In the genomic region with DNA sequence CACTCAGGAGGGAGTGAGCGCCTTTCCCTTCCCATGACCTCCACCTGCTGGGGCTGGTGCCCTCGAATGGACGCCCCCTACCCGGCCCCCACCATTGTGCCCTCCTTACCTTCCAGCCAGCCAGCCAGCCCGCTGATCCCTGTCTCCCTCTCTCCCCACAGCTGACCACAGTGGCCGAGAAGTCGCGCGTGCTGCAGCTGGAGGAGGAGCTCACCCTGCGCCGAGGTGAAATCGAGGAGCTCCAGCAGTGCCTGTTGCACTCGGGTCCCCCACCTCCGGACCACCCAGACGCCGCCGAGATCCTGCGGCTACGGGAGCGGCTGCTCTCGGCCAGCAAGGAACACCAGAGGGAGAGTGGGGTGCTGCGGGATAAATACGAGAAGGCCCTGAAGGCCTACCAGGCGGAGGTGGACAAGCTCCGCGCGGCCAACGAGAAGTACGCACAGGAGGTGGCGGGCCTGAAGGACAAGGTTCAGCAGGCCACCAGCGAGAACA, we compare ENCODE assay signal across 33 cellular contexts.
"Had no signal": no experiment of that assay in that cellular context is flagged by ENCODE, and none has a peak within 500 bp of the region (broad histone marks: within the 10 kb centered on the region; RNA-seq: fewer than 3 reads in every experiment).

No MANE protein-coding gene starts in this region.

- H3K27ac Mint-ChIP-seq: activated B cell treated with CpG ODN at 0.5 μM for 24 hours; activated CD4-positive, alpha-beta memory T cell treated with anti-CD3 and anti-CD28 coated beads for 36 hours; activated CD8-positive, alpha-beta memory T cell treated with anti-CD3 and anti-CD28 coated beads, Interleukin-2, amount 10 ng/mL, durations not matched to agents 7 days and 5 days; activated naive CD8-positive, alpha-beta T cell treated with anti-CD3 and anti-CD28 coated beads for 36 hours; T-cell had no signal

- DNase-seq: activated B cell treated with CpG ODN at 0.5 μM for 24 hours; activated CD4-positive, alpha-beta memory T cell treated with anti-CD3 and anti-CD28 coated beads for 36 hours; activated CD4-positive, alpha-beta T cell treated with anti-CD3 and anti-CD28 coated beads for 4 hours; activated CD4-positive, alpha-beta T cell treated with anti-CD3 and anti-CD28 coated beads, Interleukin-2, amount 50 U/mL, for 1 hour; activated CD4-positive, CD25-positive, alpha-beta regulatory T cell treated with anti-CD3 and anti-CD28 coated beads, Interleukin-2, amount 50 U/mL, for 72 hours; activated CD8-positive, alpha-beta memory T cell treated with anti-CD3 and anti-CD28 coated beads, Interleukin-2, amount 10 ng/mL, durations not matched to agents 7 days and 5 days; activated CD8-positive, alpha-beta memory T cell treated with anti-CD3 and anti-CD28 coated beads, Interleukin-2, amount 50 U/mL, for 48 hours; activated effector memory CD4-positive, alpha-beta T cell treated with anti-CD3 and anti-CD28 coated beads, Interleukin-2, amount 50 U/mL, for 16 hours; activated naive CD4-positive, alpha-beta T cell; activated naive CD4-positive, alpha-beta T cell treated with anti-CD3 and anti-CD28 coated beads, Interleukin-2, amount 50 U/mL, for 16 hours; activated naive CD8-positive, alpha-beta T cell treated with anti-CD3 and anti-CD28 coated beads for 36 hours; activated T-cell treated with anti-CD3 and anti-CD28 coated beads, Interleukin-2, amount 50 U/mL, for 48 hours; amniotic stem cell; aorta; brain microvascular endothelial cell; central memory CD4-positive, alpha-beta T cell; Karpas-422; NCI-H1105 treated with DMSO at 0.1 percent for 48 hours; NCI-H1436; NCI-H1694; NCI-H1930; NCI-H2081 treated with DMSO at 0.1 percent for 48 hours; NCI-H226; NCI-H446 treated with DMSO at 0.1 percent for 48 hours; NCI-H524 treated with DMSO at 0.1 percent for 48 hours; SHP77; SJCRH30; T-cell; T-helper 2 cell; T-helper 9 cell had no signal

- H3K27me3 Mint-ChIP-seq: activated B cell treated with CpG ODN at 0.5 μM for 24 hours; activated CD4-positive, alpha-beta memory T cell treated with anti-CD3 and anti-CD28 coated beads for 36 hours; activated CD8-positive, alpha-beta memory T cell treated with anti-CD3 and anti-CD28 coated beads, Interleukin-2, amount 10 ng/mL, durations not matched to agents 7 days and 5 days; activated naive CD8-positive, alpha-beta T cell treated with anti-CD3 and anti-CD28 coated beads for 36 hours; T-cell had no signal

- H3K9me3 ChIP-seq: SJCRH30 had no signal

- H3K9me3 Mint-ChIP-seq: activated B cell treated with CpG ODN at 0.5 μM for 24 hours; activated CD4-positive, alpha-beta memory T cell treated with anti-CD3 and anti-CD28 coated beads for 36 hours; activated naive CD8-positive, alpha-beta T cell treated with anti-CD3 and anti-CD28 coated beads for 36 hours; T-cell had no signal

- H3K4me3 ChIP-seq: SJCRH30, SK-N-MC had no signal

- H3K27ac ChIP-seq: brain microvascular endothelial cell, SJCRH30, SK-N-MC, VCaP had no signal

- H3K36me3 Mint-ChIP-seq: activated CD4-positive, alpha-beta memory T cell treated with anti-CD3 and anti-CD28 coated beads for 36 hours; activated CD8-positive, alpha-beta memory T cell treated with anti-CD3 and anti-CD28 coated beads, Interleukin-2, amount 10 ng/mL, durations not matched to agents 7 days and 5 days; activated naive CD8-positive, alpha-beta T cell treated with anti-CD3 and anti-CD28 coated beads for 36 hours; T-cell had no signal

- H3K4me1 ChIP-seq: SJCRH30 had no signal

- ATAC-seq: activated CD8-positive, alpha-beta memory T cell treated with anti-CD3 and anti-CD28 coated beads, Interleukin-2, amount 10 ng/mL, durations not matched to agents 7 days and 5 days; Panc1; T-cell had no signal

- H3K4me3 Mint-ChIP-seq: activated B cell treated with CpG ODN at 0.5 μM for 24 hours; activated CD4-positive, alpha-beta memory T cell treated with anti-CD3 and anti-CD28 coated beads for 36 hours; activated CD8-positive, alpha-beta memory T cell treated with anti-CD3 and anti-CD28 coated beads, Interleukin-2, amount 10 ng/mL, durations not matched to agents 7 days and 5 days; activated naive CD8-positive, alpha-beta T cell treated with anti-CD3 and anti-CD28 coated beads for 36 hours; T-cell had no signal

- H3K4me1 Mint-ChIP-seq: activated CD8-positive, alpha-beta memory T cell treated with anti-CD3 and anti-CD28 coated beads, Interleukin-2, amount 10 ng/mL, durations not matched to agents 7 days and 5 days had no signal

- H3K27me3 ChIP-seq: brain microvascular endothelial cell, SJCRH30 had no signal
